ENCODE assay signal across 1 cellular context in genomic region chr12:72057330-72057911, GRCh38.
TF ChIP-seq lines count a peak whose summit lies in the region.

No MANE protein-coding gene starts in this region.

TF ChIP-seq in HepG2, 621 proteins besides CTCF, POLR2A, EP300 and RAD21 (continued from another document):
- peak; percentile 46 for TF ChIP-seq MNT (IDR thresholded peaks at IDR 0.05)
